Comparison of ENCODE assay signal across 14 cellular contexts in the genomic region with DNA sequence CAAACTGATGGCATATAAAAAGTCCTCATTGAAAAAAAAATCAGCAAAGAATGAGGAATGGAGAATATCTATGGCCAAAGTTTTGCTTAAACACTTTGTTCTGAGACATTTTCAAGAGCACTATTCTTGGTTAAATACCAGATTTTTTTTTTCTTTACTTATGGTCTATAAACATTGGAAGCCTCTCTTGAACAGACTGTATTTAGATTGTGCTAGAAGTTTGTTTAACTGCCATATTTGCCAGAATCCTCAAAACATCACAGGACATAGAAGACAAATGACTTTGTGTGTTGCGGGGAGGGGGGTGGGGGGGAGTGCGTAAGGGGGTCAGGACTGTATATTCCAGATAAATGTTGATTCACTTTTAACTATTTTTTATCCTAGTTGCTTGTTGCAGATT.
"Had no signal": no experiment of that assay in that cellular context is flagged by ENCODE, and none has a peak within 500 bp of the region (broad histone marks: within the 10 kb centered on the region; RNA-seq: fewer than 3 reads in every experiment).

No MANE protein-coding gene starts in this region.

- H3K4me3 ChIP-seq: coronary artery had no signal

- H3K27me3 Mint-ChIP-seq: activated B cell treated with CpG ODN at 0.5 μM for 24 hours; activated CD4-positive, alpha-beta T cell treated with anti-CD3 and anti-CD28 coated beads, Interleukin-2, amount 10 ng/mL, durations not matched to agents 7 days and 5 days; activated T-helper 17 cell treated with anti-CD3 and anti-CD28 coated beads, Interleukin-2, amount 50 U/mL, for 72 hours; naive thymus-derived CD8-positive, alpha-beta T cell; T-helper 17 cell had no signal

- H3K4me1 Mint-ChIP-seq: activated B cell treated with CpG ODN at 0.5 μM for 24 hours; activated CD4-positive, alpha-beta T cell treated with anti-CD3 and anti-CD28 coated beads, Interleukin-2, amount 10 ng/mL, durations not matched to agents 7 days and 5 days; activated T-helper 17 cell treated with anti-CD3 and anti-CD28 coated beads, Interleukin-2, amount 50 U/mL, for 72 hours; naive thymus-derived CD8-positive, alpha-beta T cell; T-helper 17 cell had no signal

- H3K9me3 Mint-ChIP-seq: activated B cell treated with CpG ODN at 0.5 μM for 24 hours; activated CD4-positive, alpha-beta T cell treated with anti-CD3 and anti-CD28 coated beads, Interleukin-2, amount 10 ng/mL, durations not matched to agents 7 days and 5 days; activated naive CD4-positive, alpha-beta T cell treated with anti-CD3 and anti-CD28 coated beads for 36 hours; naive thymus-derived CD8-positive, alpha-beta T cell had no signal

- ATAC-seq: activated T-helper 17 cell treated with anti-CD3 and anti-CD28 coated beads, Interleukin-2, amount 50 U/mL, for 72 hours; naive thymus-derived CD8-positive, alpha-beta T cell; T-helper 17 cell had no signal

- DNase-seq: activated B cell treated with CpG ODN at 0.5 μM for 24 hours; activated CD4-positive, alpha-beta T cell treated with anti-CD3 and anti-CD28 coated beads, Interleukin-2, amount 10 ng/mL, durations not matched to agents 7 days and 5 days; activated naive CD4-positive, alpha-beta T cell treated with anti-CD3 and anti-CD28 coated beads for 36 hours; activated T-cell treated with anti-CD3 and anti-CD28 coated beads for 4 hours; effector CD4-positive, alpha-beta T cell; hippocampal formation; naive thymus-derived CD8-positive, alpha-beta T cell; nucleus accumbens; stimulated activated CD4-positive, alpha-beta T cell treated with anti-CD3 and anti-CD28 coated beads, Interleukin-2, amount 100 ng/mL, for 48 hours; stimulated activated naive CD4-positive, alpha-beta T cell treated with Interleukin-2 at 50 U/mL for 16 hours; T-helper 17 cell had no signal

- H3K4me3 Mint-ChIP-seq: activated B cell treated with CpG ODN at 0.5 μM for 24 hours; activated CD4-positive, alpha-beta T cell treated with anti-CD3 and anti-CD28 coated beads, Interleukin-2, amount 10 ng/mL, durations not matched to agents 7 days and 5 days; activated naive CD4-positive, alpha-beta T cell treated with anti-CD3 and anti-CD28 coated beads for 36 hours; activated T-helper 17 cell treated with anti-CD3 and anti-CD28 coated beads, Interleukin-2, amount 50 U/mL, for 72 hours; naive thymus-derived CD8-positive, alpha-beta T cell; T-helper 17 cell had no signal

- H3K27ac Mint-ChIP-seq: activated B cell treated with CpG ODN at 0.5 μM for 24 hours; activated CD4-positive, alpha-beta T cell treated with anti-CD3 and anti-CD28 coated beads, Interleukin-2, amount 10 ng/mL, durations not matched to agents 7 days and 5 days; activated naive CD4-positive, alpha-beta T cell treated with anti-CD3 and anti-CD28 coated beads for 36 hours; activated T-helper 17 cell treated with anti-CD3 and anti-CD28 coated beads, Interleukin-2, amount 50 U/mL, for 72 hours; naive thymus-derived CD8-positive, alpha-beta T cell; T-helper 17 cell had no signal

- H3K36me3 Mint-ChIP-seq: naive thymus-derived CD8-positive, alpha-beta T cell had no signal

- FAIRE-seq: endothelial cell of umbilical vein had no signal
